ENCODE assay signal across 15 cellular contexts in genomic region chr11:64400096-64400495, GRCh38. TPM values are rescaled to one million over a fixed set of nuclear protein-coding genes. Genes with fewer than 3 reads are reported as not detected.
A peak's percentile ranks its signal among the peaks of the same experiment; 100 is the strongest.
DNase-seq lines count a peak whose midpoint lies in the region; ATAC-seq and TF ChIP-seq lines count a peak whose summit lies in the region.
"Had no signal": no experiment of that assay in that cellular context is flagged by ENCODE, and none has a peak within 500 bp of the region (broad histone marks: within the 10 kb centered on the region; RNA-seq: fewer than 3 reads in every experiment).

No MANE protein-coding gene starts in this region.

- H3K4me3 Mint-ChIP-seq in endodermal cell, result no peak overlapping the region
- H3K4me3 Mint-ChIP-seq: activated CD4-positive, alpha-beta memory T cell treated with anti-CD3 and anti-CD28 coated beads, Interleukin-2, amount 10 ng/mL, durations not matched to agents 7 days and 5 days; CD8-positive, alpha-beta memory T cell; stimulated activated naive CD8-positive, alpha-beta T cell treated with anti-CD3 and anti-CD28 coated beads, Interleukin-15, amount 100 ng/mL, for 72 hours had no signal

- TF ChIP-seq CTCF in endodermal cell (conservative IDR thresholded peaks at IDR 0.05) (no peak), omental fat pad (IDR thresholded peaks at IDR 0.05) (no peak), gastroesophageal sphincter (IDR thresholded peaks at IDR 0.05) (no peak)

- DNase-seq in EL (peak; percentile 39), MV-4-11 (lab: John Stamatoyannopoulos, UW) (peak; percentile 50), endodermal cell (peak; percentile 29), omental fat pad (ENCODE audit: low spot score) (no peak), NCI-H1417 treated with DMSO at 0.1 percent for 48 hours (lab: John Stamatoyannopoulos, UW) (no peak), iPS-NIHi11 (ENCODE audit: low spot score) (no peak)
- DNase-seq: activated CD4-positive, alpha-beta memory T cell treated with anti-CD3 and anti-CD28 coated beads, Interleukin-2, amount 10 ng/mL, durations not matched to agents 7 days and 5 days; activated gamma-delta T cell treated with Interleukin-2 at 50 U/mL for 16 hours; caudate nucleus; CD8-positive, alpha-beta memory T cell; KG1; NCI-H2171; stimulated activated naive CD8-positive, alpha-beta T cell treated with anti-CD3 and anti-CD28 coated beads, Interleukin-15, amount 100 ng/mL, for 72 hours had no signal

- H3K27me3 Mint-ChIP-seq in endodermal cell (ENCODE audit: insufficient read depth), result peaks cover 3% of the 10 kb centered on the region

- H3K36me3 ChIP-seq in endodermal cell (ENCODE audit: control insufficient read depth, insufficient read depth, low read length), result no peaks in the 10 kb centered on the region
- H3K36me3 ChIP-seq in gastroesophageal sphincter, result no peaks in the 10 kb centered on the region

- H3K4me1 ChIP-seq in endodermal cell (ENCODE audit: control insufficient read depth, insufficient read depth, low read length) (peaks cover 8% of the 10 kb centered on the region), gastroesophageal sphincter (peaks cover 0 to 13% (median 0%) of the 10 kb centered on the region in 3 donors)

- H3K4me3 ChIP-seq in endodermal cell (ENCODE audit: low read length) (no peak overlapping the region), gastroesophageal sphincter (no peak overlapping the region)

- TF ChIP-seq POLR2A in gastroesophageal sphincter (IDR thresholded peaks at IDR 0.05), result no peak

- no peaks in the 10 kb centered on the region for H3K36me3 Mint-ChIP-seq in endodermal cell (ENCODE audit: low read depth)

- H3K4me1 Mint-ChIP-seq in endodermal cell, result peaks cover 15% of the 10 kb centered on the region
- H3K4me1 Mint-ChIP-seq: activated CD4-positive, alpha-beta memory T cell treated with anti-CD3 and anti-CD28 coated beads, Interleukin-2, amount 10 ng/mL, durations not matched to agents 7 days and 5 days; CD8-positive, alpha-beta memory T cell had no signal

- H3K27ac Mint-ChIP-seq in endodermal cell, result no peak overlapping the region
- H3K27ac Mint-ChIP-seq: activated CD4-positive, alpha-beta memory T cell treated with anti-CD3 and anti-CD28 coated beads, Interleukin-2, amount 10 ng/mL, durations not matched to agents 7 days and 5 days; CD8-positive, alpha-beta memory T cell; stimulated activated naive CD8-positive, alpha-beta T cell treated with anti-CD3 and anti-CD28 coated beads, Interleukin-15, amount 100 ng/mL, for 72 hours had no signal

- H3K9me3 ChIP-seq in endodermal cell (ENCODE audit: control insufficient read depth, low read length) (no peaks in the 10 kb centered on the region), gastroesophageal sphincter (no peaks in the 10 kb centered on the region)

- no peak for TF ChIP-seq EP300 in gastroesophageal sphincter (IDR thresholded peaks at IDR 0.05)

- H3K9me3 Mint-ChIP-seq in endodermal cell, result peaks cover 9% of the 10 kb centered on the region
- H3K9me3 Mint-ChIP-seq: activated CD4-positive, alpha-beta memory T cell treated with anti-CD3 and anti-CD28 coated beads, Interleukin-2, amount 10 ng/mL, durations not matched to agents 7 days and 5 days had no signal

- 87 to 93% methylated on average over 6 of the region's 6 CpGs for WGBS in endodermal cell (ENCODE audit: insufficient coverage in 1 of 2, insufficient read length in 1 of 2), 2 experiments
- 40 to 86% methylated on average over 1 of the region's 6 CpGs for WGBS in gastroesophageal sphincter (ENCODE audit: low coverage in 1 of 2), 2 donors

- no peak overlapping the region for H3K27ac ChIP-seq in endodermal cell (ENCODE audit: low read depth, low read length)
- no peak overlapping the region for H3K27ac ChIP-seq in gastroesophageal sphincter
- H3K27ac ChIP-seq: epithelial cell of prostate had no signal

- no peak overlapping the region for H3K9ac ChIP-seq in endodermal cell (ENCODE audit: extremely low read depth, low read length, poor library complexity, severe bottlenecking)

- H3K27me3 ChIP-seq in endodermal cell (ENCODE audit: control insufficient read depth, insufficient read depth, low read length, poor library complexity, severe bottlenecking), result no peaks in the 10 kb centered on the region
- peaks cover 58% of the 10 kb centered on the region for H3K27me3 ChIP-seq in gastroesophageal sphincter

- ATAC-seq in omental fat pad (ENCODE audit: low FRiP score) (peak; percentile 77), gastroesophageal sphincter (no peak)
- ATAC-seq: stimulated activated naive CD8-positive, alpha-beta T cell treated with anti-CD3 and anti-CD28 coated beads, Interleukin-15, amount 100 ng/mL, for 72 hours had no signal

RNA-seq across cellular contexts. Expression of gene RPS6KA4, which starts 41.1 kb away (rescaled TPM):
- total RNA-seq in endodermal cell (10 to 100 TPM; 13.5 to 14.5 TPM), omental fat pad (10 to 100 TPM; 15.7 to 64.2 (median 28.1) TPM), gastroesophageal sphincter (10 to 100 TPM; 21.2 to 44.2 (median 28.3) TPM)
- polyA plus RNA-seq in endodermal cell (2013, experiment 1 of 2), result 10.2 TPM
- polyA plus RNA-seq in endodermal cell (2013, experiment 2 of 2), result 9.9 TPM

Comparison
In these comparisons a context has a peak if more than half of its experiments do, and no peak if none do; other contexts are left out.
1. DNase-seq: peak in EL (single experiment), MV-4-11 (single experiment) and endodermal cell (single experiment); none in omental fat pad (single experiment), NCI-H1417 treated with DMSO at 0.1 percent for 48 hours (single experiment) and iPS-NIHi11 (single experiment).